17 cellular contexts compared by ENCODE assay signal in the genomic region with DNA sequence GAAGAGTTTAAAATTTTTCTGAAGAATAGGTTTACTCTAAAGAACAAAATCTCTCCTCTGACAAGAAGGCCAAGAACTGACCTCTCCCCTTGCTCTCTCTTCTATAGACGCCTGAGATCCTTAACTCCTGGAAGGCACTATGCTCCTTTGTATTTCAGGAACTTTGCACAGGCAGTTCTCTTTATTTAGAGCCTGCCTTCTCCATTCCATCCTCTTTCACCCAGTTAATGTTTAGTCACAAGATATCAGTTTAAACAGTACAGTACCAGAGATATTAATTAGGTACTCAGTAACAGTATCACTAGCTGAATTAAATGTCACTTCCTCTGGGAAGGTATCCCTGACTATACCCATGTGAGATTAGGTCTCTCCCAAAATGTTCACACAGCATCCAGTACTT.
"Had no signal": no experiment of that assay in that cellular context is flagged by ENCODE, and none has a peak within 500 bp of the region (broad histone marks: within the 10 kb centered on the region; RNA-seq: fewer than 3 reads in every experiment).

No MANE protein-coding gene starts in this region.

- H3K4me3 ChIP-seq: smooth muscle cell, thoracic aorta had no signal

- H3K27ac Mint-ChIP-seq: activated CD4-positive, alpha-beta T cell treated with anti-CD3 and anti-CD28 coated beads, Interleukin-2, amount 10 ng/mL, durations not matched to agents 24 days and 14 days; activated naive CD8-positive, alpha-beta T cell treated with anti-CD3 and anti-CD28 coated beads, Interleukin-2, amount 10 ng/mL, durations not matched to agents 7 days and 5 days; activated T-cell treated with anti-CD3 and anti-CD28 coated beads, Interleukin-2, amount 50 U/mL, for 72 hours had no signal

- H3K4me3 Mint-ChIP-seq: activated CD4-positive, alpha-beta T cell treated with anti-CD3 and anti-CD28 coated beads, Interleukin-2, amount 10 ng/mL, durations not matched to agents 24 days and 14 days; activated naive CD8-positive, alpha-beta T cell treated with anti-CD3 and anti-CD28 coated beads, Interleukin-2, amount 10 ng/mL, durations not matched to agents 7 days and 5 days; activated T-cell treated with anti-CD3 and anti-CD28 coated beads, Interleukin-2, amount 50 U/mL, for 72 hours; effector memory CD8-positive, alpha-beta T cell; immature natural killer cell had no signal

- H3K36me3 Mint-ChIP-seq: naive B cell had no signal

- H3K27ac ChIP-seq: foreskin keratinocyte, thoracic aorta had no signal

- H3K9me3 ChIP-seq: thoracic aorta had no signal

- ATAC-seq: effector memory CD8-positive, alpha-beta T cell; foreskin keratinocyte had no signal

- DNase-seq: activated CD4-positive, alpha-beta T cell treated with anti-CD3 and anti-CD28 coated beads, Interleukin-2, amount 10 ng/mL, durations not matched to agents 24 days and 14 days; activated CD4-positive, CD25-positive, alpha-beta regulatory T cell; activated CD8-positive, alpha-beta memory T cell treated with anti-CD3 and anti-CD28 coated beads, Interleukin-2, amount 50 U/mL, for 48 hours; activated gamma-delta T cell treated with Interleukin-2 at 50 U/mL for 16 hours; activated naive CD8-positive, alpha-beta T cell treated with anti-CD3 and anti-CD28 coated beads, Interleukin-2, amount 10 ng/mL, durations not matched to agents 7 days and 5 days; activated T-cell treated with anti-CD3 and anti-CD28 coated beads, Interleukin-2, amount 50 U/mL, for 72 hours; anterior cingulate cortex; dermis blood vessel endothelial cell; effector memory CD8-positive, alpha-beta T cell; foreskin keratinocyte; glutamatergic neuron; immature natural killer cell; mammary epithelial cell; naive B cell; SW 1271 had no signal

- H3K9me3 Mint-ChIP-seq: activated CD4-positive, alpha-beta T cell treated with anti-CD3 and anti-CD28 coated beads, Interleukin-2, amount 10 ng/mL, durations not matched to agents 24 days and 14 days; effector memory CD8-positive, alpha-beta T cell had no signal

- H3K27me3 Mint-ChIP-seq: activated CD4-positive, alpha-beta T cell treated with anti-CD3 and anti-CD28 coated beads, Interleukin-2, amount 10 ng/mL, durations not matched to agents 24 days and 14 days; activated naive CD8-positive, alpha-beta T cell treated with anti-CD3 and anti-CD28 coated beads, Interleukin-2, amount 10 ng/mL, durations not matched to agents 7 days and 5 days; effector memory CD8-positive, alpha-beta T cell; naive B cell had no signal

- H3K27me3 ChIP-seq: foreskin keratinocyte had no signal

- H3K36me3 ChIP-seq: thoracic aorta had no signal
